In the genomic region with DNA sequence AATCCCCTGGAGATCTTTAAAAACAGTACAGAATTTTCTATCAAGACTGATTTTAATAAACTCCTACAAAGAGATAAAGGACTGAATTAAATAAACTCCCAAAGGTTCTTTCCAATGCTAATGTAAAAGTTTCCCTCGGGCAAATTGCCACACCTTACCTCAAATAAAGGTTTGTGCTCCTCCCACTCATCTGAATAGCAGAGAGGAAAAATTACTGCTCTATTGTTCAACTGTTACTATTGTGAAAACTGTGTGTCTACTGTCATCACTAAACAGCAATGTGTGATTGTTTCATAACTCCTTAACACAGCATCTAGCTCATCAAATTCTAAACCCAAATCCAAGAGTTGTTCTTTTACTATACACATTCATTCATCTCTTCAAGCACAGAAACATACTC, we compare ENCODE assay signal across 11 cellular contexts. TPM values are rescaled to one million over a fixed set of nuclear protein-coding genes. Genes with fewer than 3 reads are reported as not detected.
DNase-seq lines count a peak whose midpoint lies in the region; ATAC-seq and TF ChIP-seq lines count a peak whose summit lies in the region.
"Had no signal": no experiment of that assay in that cellular context is flagged by ENCODE, and none has a peak within 500 bp of the region (broad histone marks: within the 10 kb centered on the region; RNA-seq: fewer than 3 reads in every experiment).

No MANE protein-coding gene starts in this region.

- no peaks in the 10 kb centered on the region for H3K27me3 Mint-ChIP-seq in HFFc6 (ENCODE audit: insufficient read depth)
- H3K27me3 Mint-ChIP-seq: CD4-positive, alpha-beta memory T cell had no signal

- H3K4me3 ChIP-seq in AG10803 (ENCODE audit: low read length) (no peak overlapping the region), RWPE2 (ENCODE audit: severe bottlenecking) (no peak overlapping the region)
- H3K4me3 ChIP-seq: ascending aorta had no signal

- peaks cover 53% of the 10 kb centered on the region for H3K4me1 Mint-ChIP-seq in HFFc6 (ENCODE audit: low read depth)

- no peaks in the 10 kb centered on the region for H3K27me3 ChIP-seq in RWPE2 (ENCODE audit: insufficient read depth, poor library complexity, severe bottlenecking)
- H3K27me3 ChIP-seq: ascending aorta had no signal

- ATAC-seq in RWPE2 (ENCODE audit: low read depth) (no peak), GM21381 (IDR thresholded peaks at IDR 0.05; ENCODE audit: unreplicated experiment) (no peak), HG03108 (IDR thresholded peaks at IDR 0.05; ENCODE audit: unreplicated experiment) (no peak), GM19395 (IDR thresholded peaks at IDR 0.05; ENCODE audit: unreplicated experiment) (no peak)
- ATAC-seq: right cardiac atrium had no signal

- no peaks in the 10 kb centered on the region for H3K9me3 ChIP-seq in RWPE2 (ENCODE audit: severe bottlenecking)
- H3K9me3 ChIP-seq: ascending aorta had no signal

- peaks cover 21% of the 10 kb centered on the region for H3K4me1 ChIP-seq in RWPE2 (ENCODE audit: insufficient read depth, poor library complexity, severe bottlenecking)

- H3K27ac ChIP-seq in RWPE2 (ENCODE audit: poor library complexity, severe bottlenecking): peak overlapping the region; percentile 60
- H3K27ac ChIP-seq: ascending aorta had no signal

- H3K36me3 Mint-ChIP-seq in HFFc6 (ENCODE audit: low read depth): peaks cover 23% of the 10 kb centered on the region

- H3K36me3 ChIP-seq in RWPE2 (ENCODE audit: low read depth): peaks cover 8% of the 10 kb centered on the region

- H3K9me3 Mint-ChIP-seq in HFFc6: peaks cover 3% of the 10 kb centered on the region; the same call in 1 of the 2 replicates
- H3K9me3 Mint-ChIP-seq: CD4-positive, alpha-beta memory T cell had no signal

- peak overlapping the region; percentile 95 for H3K4me3 Mint-ChIP-seq in HFFc6

- DNase-seq in AG10803 (ENCODE audit: low read depth): peak; percentile 40
- no peak for DNase-seq in HFFc6
- DNase-seq in RWPE2 (ENCODE audit: low spot score): no peak
- peak; percentile 35 for DNase-seq in kidney glomerular epithelial cell (lab: John Stamatoyannopoulos, UW)
- no peak for DNase-seq in effector CD4-positive, alpha-beta T cell
- DNase-seq: CD4-positive, alpha-beta memory T cell; right cardiac atrium had no signal

- peak overlapping the region; percentile 79 for H3K27ac Mint-ChIP-seq in HFFc6

- TF ChIP-seq CTCF in AG10803 (conservative IDR thresholded peaks at IDR 0.05; ENCODE audit: low read length) (no peak), HFFc6 (IDR thresholded peaks at IDR 0.05) (no peak), RWPE2 (IDR thresholded peaks at IDR 0.05; ENCODE audit: poor library complexity, severe bottlenecking) (no peak)

RNA-seq across cellular contexts. Expression of gene SPTLC2, which starts 3.2 kb away (rescaled TPM):
- total RNA-seq in HFFc6 (2021; fragmentation: NEBNext Ultra II Directional; extraction: Animal tissue kit (Norgen Biotek cat#: 25700)): 10 to 100 TPM; 51.2 to 59.2 (median 52.3) TPM

Comparison
In these comparisons a context has a peak if more than half of its experiments do, and no peak if none do; other contexts are left out.
1. DNase-seq: peak in AG10803 (single experiment) and kidney glomerular epithelial cell (single experiment); none in HFFc6 (single experiment), RWPE2 (single experiment) and effector CD4-positive, alpha-beta T cell (single experiment).